Comparison of ENCODE assay signal across 17 cellular contexts in genomic region chr6:115613488-115613887, GRCh38.
DNase-seq lines count a peak whose midpoint lies in the region; ATAC-seq and TF ChIP-seq lines count a peak whose summit lies in the region.
"Had no signal": no experiment of that assay in that cellular context is flagged by ENCODE, and none has a peak within 500 bp of the region (broad histone marks: within the 10 kb centered on the region; RNA-seq: fewer than 3 reads in every experiment).

No MANE protein-coding gene starts in this region.

- no peak overlapping the region for H4K8ac ChIP-seq in mesenchymal stem cell (ENCODE audit: low read length)

- H3K23ac ChIP-seq in mesenchymal stem cell (ENCODE audit: low read length in 2 of 2) = no peak overlapping the region

- H3K4me3 ChIP-seq in AG09309 (ENCODE audit: control insufficient read depth, low read depth, low read length) = no peak overlapping the region
- H3K4me3 ChIP-seq in astrocyte of the spinal cord (ENCODE audit: low read depth, low read length) = no peak overlapping the region
- no peak overlapping the region for H3K4me3 ChIP-seq in mesenchymal stem cell (ENCODE audit: insufficient read depth in 1 of 2, low read depth in 1 of 2, low read length in 2 of 2)
- H3K4me3 ChIP-seq: GM23338, heart left ventricle had no signal

- no peak overlapping the region for H3K27ac ChIP-seq in mesenchymal stem cell (ENCODE audit: low read length, poor library complexity, severe bottlenecking)
- H3K27ac ChIP-seq: heart left ventricle, HL-60 had no signal

- no peaks in the 10 kb centered on the region for H3K9me3 ChIP-seq in mesenchymal stem cell (ENCODE audit: control insufficient read depth, low read length)
- H3K9me3 ChIP-seq: heart left ventricle had no signal

- H2BK120ac ChIP-seq in mesenchymal stem cell (ENCODE audit: low read depth, low read length) = no peak overlapping the region

- H3K14ac ChIP-seq in mesenchymal stem cell (ENCODE audit: low read length in 2 of 2) = no peak overlapping the region

- H3K4me2 ChIP-seq in mesenchymal stem cell (ENCODE audit: low read length, poor library complexity, severe bottlenecking) = no peak overlapping the region
- H3K4me2 ChIP-seq: GM23338 had no signal

- H3K36me3 ChIP-seq in mesenchymal stem cell (ENCODE audit: control insufficient read depth in 1 of 2, insufficient read depth in 2 of 2, low read depth in 1 of 2, low read length in 2 of 2) = no peaks in the 10 kb centered on the region
- H3K36me3 ChIP-seq: heart left ventricle had no signal

- WGBS in mesenchymal stem cell = 43% methylated on average over 3 of the region's 3 CpGs

- no peaks in the 10 kb centered on the region for H3K79me1 ChIP-seq in mesenchymal stem cell (replicated peaks; ENCODE audit: low read length, poor library complexity, severe bottlenecking)

- in situ Hi-C loops in astrocyte of the spinal cord (cut with HindIII; ENCODE audit: low sequenced_read_pairs) = no loop called here

- H2BK5ac ChIP-seq in mesenchymal stem cell (ENCODE audit: low read depth, low read length, poor library complexity, severe bottlenecking) = no peak overlapping the region

- H4K91ac ChIP-seq in mesenchymal stem cell (ENCODE audit: low read length) = no peak overlapping the region

- H3K4me1 ChIP-seq in mesenchymal stem cell (ENCODE audit: control insufficient read depth, insufficient read depth, low read depth, low read length) = no peaks in the 10 kb centered on the region
- H3K4me1 ChIP-seq: heart left ventricle had no signal

- H3K4ac ChIP-seq in mesenchymal stem cell (ENCODE audit: low read depth in 1 of 2, low read length in 2 of 2) = no peak overlapping the region

- H3K27me3 ChIP-seq in mesenchymal stem cell (ENCODE audit: control insufficient read depth in 1 of 2, insufficient read depth in 1 of 2, low read length in 2 of 2) = peaks cover 0 to 10% of the 10 kb centered on the region in 2 experiments
- H3K27me3 ChIP-seq: heart left ventricle had no signal

- H2AFZ ChIP-seq in mesenchymal stem cell (ENCODE audit: low read depth, low read length) = no peak overlapping the region
- H2AFZ ChIP-seq: GM23338 had no signal

- no peak overlapping the region for H2BK15ac ChIP-seq in mesenchymal stem cell (ENCODE audit: low read depth, poor library complexity, severe bottlenecking)

- TF ChIP-seq CTCF in AG09309 (IDR thresholded peaks at IDR 0.05; ENCODE audit: control insufficient read depth, insufficient read depth, low read depth, low read length, missing control alignments) = no peak
- TF ChIP-seq CTCF in astrocyte of the spinal cord (IDR thresholded peaks at IDR 0.05; ENCODE audit: low read depth, low read length) = no peak

- no peak overlapping the region for H3K9ac ChIP-seq in mesenchymal stem cell (ENCODE audit: low read length)

- no peak overlapping the region for H2AK5ac ChIP-seq in mesenchymal stem cell (ENCODE audit: low read length, severe bottlenecking)

- no peak for ATAC-seq in HG02798 (IDR thresholded peaks at IDR 0.05; ENCODE audit: poor library complexity, unreplicated experiment)
- ATAC-seq in HG03469 (IDR thresholded peaks at IDR 0.05; ENCODE audit: unreplicated experiment) = no peak
- ATAC-seq: GM23338; stimulated activated naive B cell treated with anti-CD40 and anti-IgM and Interleukin-4, amounts not matched to agents 10 μg/mL and 1 μg/mL and 100 μg/mL, for 72 hours had no signal

- no peak overlapping the region for H3K18ac ChIP-seq in mesenchymal stem cell (ENCODE audit: low read depth in 1 of 2, low read length in 2 of 2)

- H2BK12ac ChIP-seq in mesenchymal stem cell (ENCODE audit: low read length in 2 of 2) = no peak overlapping the region

- DNase-seq in AG09309 (ENCODE audit: low read depth) (peak; percentile 97), HS-5 (ENCODE audit: low read depth) (peak; percentile 97), astrocyte of the spinal cord (ENCODE audit: low read depth, low spot score) (peak; percentile 92), mesenchymal stem cell (peak; percentile 45), NCI-H1930 (lab: John Stamatoyannopoulos, UW) (no peak), germinal center (ENCODE audit: low spot score) (no peak)
- DNase-seq: activated T-cell treated with anti-CD3 and anti-CD28 coated beads, Interleukin-2, amount 50 U/mL, for 24 hours; C1 segment of cervical spinal cord; heart left ventricle; kidney glomerular epithelial cell; naive B cell; NCI-H2171; stimulated activated naive B cell treated with anti-CD40 and anti-IgM and Interleukin-4, amounts not matched to agents 10 μg/mL and 1 μg/mL and 100 μg/mL, for 72 hours had no signal

Comparison
In these comparisons a context has a peak if more than half of its experiments do, and no peak if none do; other contexts are left out.
1. DNase-seq: peak in AG09309 (single experiment), HS-5 (single experiment), astrocyte of the spinal cord (single experiment) and mesenchymal stem cell (single experiment); none in NCI-H1930 (0 of 2) and germinal center (single experiment).